In the genomic region with DNA sequence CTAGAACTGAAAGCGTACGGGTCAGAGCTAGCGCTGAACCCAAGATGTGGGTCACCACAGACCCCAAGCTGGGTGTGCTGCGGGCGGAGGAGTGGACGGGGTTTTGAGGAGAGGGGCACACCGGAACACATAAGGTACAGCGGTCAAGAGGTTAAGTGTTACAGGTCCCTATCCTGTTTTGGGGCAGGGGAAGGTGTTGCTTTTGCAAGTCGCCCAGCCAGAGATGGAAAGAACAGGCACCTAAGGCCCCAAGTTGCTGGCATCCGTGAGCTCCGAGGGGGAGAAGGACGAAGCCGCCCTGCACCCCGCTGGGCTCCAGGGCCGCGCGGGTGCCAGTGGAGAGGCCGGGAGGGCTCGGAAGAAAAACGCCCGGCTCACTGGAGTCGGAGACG, we compare ENCODE assay signal across 1 cellular context.
TF ChIP-seq lines count a peak whose summit lies in the region.

No MANE protein-coding gene starts in this region.

TF ChIP-seq in GM23338, 12 proteins besides CTCF, POLR2A, EP300 and RAD21:
- TF ChIP-seq, protein P1, sequence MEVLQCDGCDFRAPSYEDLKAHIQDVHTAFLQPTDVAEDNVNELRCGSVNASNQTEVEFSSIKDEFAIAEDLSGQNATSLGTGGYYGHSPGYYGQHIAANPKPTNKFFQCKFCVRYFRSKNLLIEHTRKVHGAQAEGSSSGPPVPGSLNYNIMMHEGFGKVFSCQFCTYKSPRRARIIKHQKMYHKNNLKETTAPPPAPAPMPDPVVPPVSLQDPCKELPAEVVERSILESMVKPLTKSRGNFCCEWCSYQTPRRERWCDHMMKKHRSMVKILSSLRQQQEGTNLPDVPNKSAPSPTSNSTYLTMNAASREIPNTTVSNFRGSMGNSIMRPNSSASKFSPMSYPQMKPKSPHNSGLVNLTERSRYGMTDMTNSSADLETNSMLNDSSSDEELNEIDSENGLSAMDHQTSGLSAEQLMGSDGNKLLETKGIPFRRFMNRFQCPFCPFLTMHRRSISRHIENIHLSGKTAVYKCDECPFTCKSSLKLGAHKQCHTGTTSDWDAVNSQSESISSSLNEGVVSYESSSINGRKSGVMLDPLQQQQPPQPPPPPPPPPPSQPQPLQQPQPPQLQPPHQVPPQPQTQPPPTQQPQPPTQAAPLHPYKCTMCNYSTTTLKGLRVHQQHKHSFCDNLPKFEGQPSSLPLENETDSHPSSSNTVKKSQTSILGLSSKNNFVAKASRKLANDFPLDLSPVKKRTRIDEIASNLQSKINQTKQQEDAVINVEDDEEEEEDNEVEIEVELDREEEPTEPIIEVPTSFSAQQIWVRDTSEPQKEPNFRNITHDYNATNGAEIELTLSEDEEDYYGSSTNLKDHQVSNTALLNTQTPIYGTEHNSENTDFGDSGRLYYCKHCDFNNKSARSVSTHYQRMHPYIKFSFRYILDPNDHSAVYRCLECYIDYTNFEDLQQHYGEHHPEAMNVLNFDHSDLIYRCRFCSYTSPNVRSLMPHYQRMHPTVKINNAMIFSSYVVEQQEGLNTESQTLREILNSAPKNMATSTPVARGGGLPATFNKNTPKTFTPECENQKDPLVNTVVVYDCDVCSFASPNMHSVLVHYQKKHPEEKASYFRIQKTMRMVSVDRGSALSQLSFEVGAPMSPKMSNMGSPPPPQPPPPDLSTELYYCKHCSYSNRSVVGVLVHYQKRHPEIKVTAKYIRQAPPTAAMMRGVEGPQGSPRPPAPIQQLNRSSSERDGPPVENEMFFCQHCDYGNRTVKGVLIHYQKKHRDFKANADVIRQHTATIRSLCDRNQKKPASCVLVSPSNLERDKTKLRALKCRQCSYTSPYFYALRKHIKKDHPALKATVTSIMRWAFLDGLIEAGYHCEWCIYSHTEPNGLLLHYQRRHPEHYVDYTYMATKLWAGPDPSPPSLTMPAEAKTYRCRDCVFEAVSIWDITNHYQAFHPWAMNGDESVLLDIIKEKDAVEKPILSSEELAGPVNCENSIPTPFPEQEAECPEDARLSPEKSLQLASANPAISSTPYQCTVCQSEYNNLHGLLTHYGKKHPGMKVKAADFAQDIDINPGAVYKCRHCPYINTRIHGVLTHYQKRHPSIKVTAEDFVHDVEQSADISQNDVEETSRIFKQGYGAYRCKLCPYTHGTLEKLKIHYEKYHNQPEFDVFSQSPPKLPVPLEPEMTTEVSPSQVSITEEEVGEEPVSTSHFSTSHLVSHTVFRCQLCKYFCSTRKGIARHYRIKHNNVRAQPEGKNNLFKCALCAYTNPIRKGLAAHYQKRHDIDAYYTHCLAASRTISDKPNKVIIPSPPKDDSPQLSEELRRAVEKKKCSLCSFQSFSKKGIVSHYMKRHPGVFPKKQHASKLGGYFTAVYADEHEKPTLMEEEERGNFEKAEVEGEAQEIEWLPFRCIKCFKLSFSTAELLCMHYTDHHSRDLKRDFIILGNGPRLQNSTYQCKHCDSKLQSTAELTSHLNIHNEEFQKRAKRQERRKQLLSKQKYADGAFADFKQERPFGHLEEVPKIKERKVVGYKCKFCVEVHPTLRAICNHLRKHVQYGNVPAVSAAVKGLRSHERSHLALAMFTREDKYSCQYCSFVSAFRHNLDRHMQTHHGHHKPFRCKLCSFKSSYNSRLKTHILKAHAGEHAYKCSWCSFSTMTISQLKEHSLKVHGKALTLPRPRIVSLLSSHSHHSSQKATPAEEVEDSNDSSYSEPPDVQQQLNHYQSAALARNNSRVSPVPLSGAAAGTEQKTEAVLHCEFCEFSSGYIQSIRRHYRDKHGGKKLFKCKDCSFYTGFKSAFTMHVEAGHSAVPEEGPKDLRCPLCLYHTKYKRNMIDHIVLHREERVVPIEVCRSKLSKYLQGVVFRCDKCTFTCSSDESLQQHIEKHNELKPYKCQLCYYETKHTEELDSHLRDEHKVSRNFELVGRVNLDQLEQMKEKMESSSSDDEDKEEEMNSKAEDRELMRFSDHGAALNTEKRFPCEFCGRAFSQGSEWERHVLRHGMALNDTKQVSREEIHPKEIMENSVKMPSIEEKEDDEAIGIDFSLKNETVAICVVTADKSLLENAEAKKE (CRISPR knock-in tag; IDR thresholded peaks at IDR 0.05), result no peak
- TF ChIP-seq, protein P2, sequence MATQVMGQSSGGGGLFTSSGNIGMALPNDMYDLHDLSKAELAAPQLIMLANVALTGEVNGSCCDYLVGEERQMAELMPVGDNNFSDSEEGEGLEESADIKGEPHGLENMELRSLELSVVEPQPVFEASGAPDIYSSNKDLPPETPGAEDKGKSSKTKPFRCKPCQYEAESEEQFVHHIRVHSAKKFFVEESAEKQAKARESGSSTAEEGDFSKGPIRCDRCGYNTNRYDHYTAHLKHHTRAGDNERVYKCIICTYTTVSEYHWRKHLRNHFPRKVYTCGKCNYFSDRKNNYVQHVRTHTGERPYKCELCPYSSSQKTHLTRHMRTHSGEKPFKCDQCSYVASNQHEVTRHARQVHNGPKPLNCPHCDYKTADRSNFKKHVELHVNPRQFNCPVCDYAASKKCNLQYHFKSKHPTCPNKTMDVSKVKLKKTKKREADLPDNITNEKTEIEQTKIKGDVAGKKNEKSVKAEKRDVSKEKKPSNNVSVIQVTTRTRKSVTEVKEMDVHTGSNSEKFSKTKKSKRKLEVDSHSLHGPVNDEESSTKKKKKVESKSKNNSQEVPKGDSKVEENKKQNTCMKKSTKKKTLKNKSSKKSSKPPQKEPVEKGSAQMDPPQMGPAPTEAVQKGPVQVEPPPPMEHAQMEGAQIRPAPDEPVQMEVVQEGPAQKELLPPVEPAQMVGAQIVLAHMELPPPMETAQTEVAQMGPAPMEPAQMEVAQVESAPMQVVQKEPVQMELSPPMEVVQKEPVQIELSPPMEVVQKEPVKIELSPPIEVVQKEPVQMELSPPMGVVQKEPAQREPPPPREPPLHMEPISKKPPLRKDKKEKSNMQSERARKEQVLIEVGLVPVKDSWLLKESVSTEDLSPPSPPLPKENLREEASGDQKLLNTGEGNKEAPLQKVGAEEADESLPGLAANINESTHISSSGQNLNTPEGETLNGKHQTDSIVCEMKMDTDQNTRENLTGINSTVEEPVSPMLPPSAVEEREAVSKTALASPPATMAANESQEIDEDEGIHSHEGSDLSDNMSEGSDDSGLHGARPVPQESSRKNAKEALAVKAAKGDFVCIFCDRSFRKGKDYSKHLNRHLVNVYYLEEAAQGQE (IDR thresholded peaks at IDR 0.05; ENCODE audit: unreplicated experiment), result no peak
- TF ChIP-seq STAT1 (IDR thresholded peaks at IDR 0.05; ENCODE audit: unreplicated experiment), result no peak
- no peak for TF ChIP-seq CREB1 (CRISPR knock-in tag; IDR thresholded peaks at IDR 0.05; ENCODE audit: low read depth)
